3 cellular contexts compared by ENCODE assay signal in the genomic region with DNA sequence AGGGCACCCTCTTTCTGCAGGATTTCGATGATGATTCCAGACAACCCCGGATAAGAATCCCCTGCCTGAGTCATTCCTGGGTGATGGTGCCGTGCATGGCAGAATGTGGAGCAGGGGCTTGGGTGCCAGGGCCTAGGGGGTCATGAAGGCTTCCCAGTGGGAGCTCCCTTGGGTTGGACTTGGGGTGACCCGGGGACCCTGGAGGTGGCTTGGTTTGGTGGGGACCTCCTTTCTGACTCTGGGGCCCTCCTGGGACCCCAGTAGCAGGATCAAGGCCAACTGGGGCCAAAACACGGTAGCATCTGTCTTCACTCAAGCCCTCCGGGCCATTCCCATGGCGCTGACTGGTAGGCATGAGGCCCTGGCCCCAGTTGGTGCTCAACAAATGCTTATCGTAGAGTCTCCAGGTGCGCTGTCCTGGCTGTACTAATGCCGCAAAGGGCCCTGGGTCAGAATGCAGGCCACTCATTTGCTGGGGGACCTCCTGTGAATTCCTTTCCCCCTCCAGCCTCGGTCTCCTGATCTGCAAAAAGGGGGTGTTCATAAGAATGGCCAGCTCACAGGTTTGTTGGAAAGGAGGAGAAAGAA. TPM values are rescaled to one million over a fixed set of nuclear protein-coding genes. Genes with fewer than 3 reads are reported as not detected.
"Had no signal": no experiment of that assay in that cellular context is flagged by ENCODE, and none has a peak within 500 bp of the region (broad histone marks: within the 10 kb centered on the region; RNA-seq: fewer than 3 reads in every experiment).

No MANE protein-coding gene starts in this region.

RNA-seq across cellular contexts. Expression of a gene that starts 44.4 kb away (rescaled TPM):
- total RNA-seq: SJSA1 had no signal
- polyA plus RNA-seq: IgD-negative memory B cell, K562 had no signal
